Comparison of ENCODE assay signal across 16 cellular contexts in the genomic region with DNA sequence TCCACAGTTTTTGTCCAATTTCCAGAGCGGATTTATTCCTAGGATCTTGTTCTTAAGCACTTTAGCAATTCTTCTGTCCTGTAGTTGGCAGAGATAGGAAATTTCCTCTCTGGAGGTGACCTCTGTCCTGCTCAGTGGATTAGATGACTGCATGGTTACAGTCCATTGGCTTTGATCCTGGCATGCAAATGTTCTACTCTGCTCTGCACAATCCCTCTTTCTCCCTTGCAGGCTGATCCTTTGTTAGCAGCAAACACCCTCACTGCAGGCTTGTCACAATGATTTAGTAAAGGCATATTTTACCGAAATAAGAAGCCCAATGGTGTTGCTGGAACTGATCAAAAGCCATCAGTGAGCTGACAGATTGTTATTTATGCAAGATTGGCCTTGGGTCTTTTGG.
DNase-seq lines count a peak whose midpoint lies in the region; ATAC-seq and TF ChIP-seq lines count a peak whose summit lies in the region.
"Had no signal": no experiment of that assay in that cellular context is flagged by ENCODE, and none has a peak within 500 bp of the region (broad histone marks: within the 10 kb centered on the region; RNA-seq: fewer than 3 reads in every experiment).

No MANE protein-coding gene starts in this region.

- no peak for ATAC-seq in CD8-positive, alpha-beta T cell
- ATAC-seq in GM21786 (IDR thresholded peaks at IDR 0.05; ENCODE audit: unreplicated experiment): no peak
- ATAC-seq: effector memory CD8-positive, alpha-beta T cell; K562 had no signal

- POLR2A ChIA-PET in CD8-positive, alpha-beta T cell (lab: Charles Lee): no interaction called here
- POLR2A ChIA-PET in OCI-LY7 (lab: Charles Lee): interaction anchor here (0.6 to 0.7 kb wide), 2 partner anchors 850 to 927 kb away, joined by 3 read pairs; no protein-coding TSS in a partner anchor

- H3K9me3 ChIP-seq in CD8-positive, alpha-beta T cell (ENCODE audit: low read length): no peaks in the 10 kb centered on the region
- no peaks in the 10 kb centered on the region for H3K9me3 ChIP-seq in Karpas-422 (ENCODE audit: low read length)
- no peaks in the 10 kb centered on the region for H3K9me3 ChIP-seq in OCI-LY7 (ENCODE audit: low read length)

- H3K27ac ChIP-seq in CD8-positive, alpha-beta T cell (ENCODE audit: low read depth, low read length): no peak overlapping the region
- H3K27ac ChIP-seq in Karpas-422 (ENCODE audit: low read length) (no peak overlapping the region), OCI-LY7 (ENCODE audit: low read depth, low read length, poor library complexity, severe bottlenecking) (no peak overlapping the region)
- H3K27ac ChIP-seq: hepatocyte had no signal

- H3K4me3 Mint-ChIP-seq in CD8-positive, alpha-beta T cell: no peak overlapping the region
- H3K4me3 Mint-ChIP-seq: effector memory CD8-positive, alpha-beta T cell; T-helper 1 cell treated with Interleukin-12 subunit alpha and Interleukin-12 subunit beta and Interleukin-4 antibody, amounts not matched to agents 30 μg/mL and 1 μg/mL, for 36 hours had no signal

- H2AFZ ChIP-seq in Karpas-422 (ENCODE audit: low read length): no peak overlapping the region
- H2AFZ ChIP-seq in OCI-LY7 (ENCODE audit: low read length): no peak overlapping the region
- H2AFZ ChIP-seq: hepatocyte had no signal

- no peaks in the 10 kb centered on the region for H3K36me3 Mint-ChIP-seq in CD8-positive, alpha-beta T cell

- intact Hi-C loops in CD8-positive, alpha-beta T cell (cut with DNase I, micrococcal nuclease): no loop called here
- intact Hi-C loops in OCI-LY7 (cut with micrococcal nuclease; ENCODE audit: unreplicated experiment): no loop called here

- TF ChIP-seq CTCF in CD8-positive, alpha-beta T cell (IDR thresholded peaks at IDR 0.05): no peak
- no peak for TF ChIP-seq CTCF in OCI-LY7 (conservative IDR thresholded peaks at IDR 0.05; ENCODE audit: low read length)

- H3K27me3 Mint-ChIP-seq in CD8-positive, alpha-beta T cell (ENCODE audit: low read depth): peaks cover 7% of the 10 kb centered on the region

- H3K4me1 Mint-ChIP-seq in CD8-positive, alpha-beta T cell (ENCODE audit: low read depth): no peaks in the 10 kb centered on the region

- no peaks in the 10 kb centered on the region for H3K36me3 ChIP-seq in CD8-positive, alpha-beta T cell (ENCODE audit: insufficient read depth, low read length)
- no peaks in the 10 kb centered on the region for H3K36me3 ChIP-seq in Karpas-422 (ENCODE audit: insufficient read depth, low read length)
- H3K36me3 ChIP-seq in OCI-LY7 (ENCODE audit: insufficient read depth, low read length): no peaks in the 10 kb centered on the region

- BruUV-seq in OCI-LY7 (replicated peaks; lab: Mats Ljungman, UMichigan): no TSS peak

- DNase-seq in ELF-1 (ENCODE audit: low read depth, low spot score) (peak; percentile 15), NCI-H82 (lab: John Stamatoyannopoulos, UW) (peak; percentile 85), globus pallidus (ENCODE audit: low spot score) (peak; percentile 65), pons (ENCODE audit: low spot score) (peak; percentile 87), Karpas-422 (no peak), OCI-LY7 (ENCODE audit: low spot score) (no peak)
- no peak for DNase-seq in CD8-positive, alpha-beta T cell
- DNase-seq: activated CD4-positive, CD25-positive, alpha-beta regulatory T cell; effector memory CD8-positive, alpha-beta T cell; SHP77; stimulated activated CD4-positive, alpha-beta T cell treated with anti-CD3 and anti-CD28 coated beads, Interleukin-2, amount 100 ng/mL, for 48 hours had no signal

- H3K27ac Mint-ChIP-seq in CD8-positive, alpha-beta T cell: no peak overlapping the region
- H3K27ac Mint-ChIP-seq: activated T-helper 2 cell treated with anti-CD3 and anti-CD28 coated beads, Interferon-gamma antibody, Interleukin-2, Interleukin-4, amounts not matched to agents 10 μg/mL and 5 μg/mL and 100 μg/mL, durations not matched to agents 14 hours and 24 hours and 36 hours; effector memory CD8-positive, alpha-beta T cell; T-helper 1 cell treated with Interleukin-12 subunit alpha and Interleukin-12 subunit beta and Interleukin-4 antibody, amounts not matched to agents 30 μg/mL and 1 μg/mL, for 36 hours had no signal

- no peaks in the 10 kb centered on the region for H4K20me1 ChIP-seq in Karpas-422 (ENCODE audit: insufficient read depth, low read depth, low read length)
- no peaks in the 10 kb centered on the region for H4K20me1 ChIP-seq in OCI-LY7 (ENCODE audit: insufficient read depth, low read length)

- H3K4me2 ChIP-seq in Karpas-422 (ENCODE audit: low read depth, low read length, poor library complexity, severe bottlenecking) (no peak overlapping the region), OCI-LY7 (ENCODE audit: low read length) (no peak overlapping the region)
- H3K4me2 ChIP-seq: hepatocyte had no signal

- no peaks in the 10 kb centered on the region for H3K9me3 Mint-ChIP-seq in CD8-positive, alpha-beta T cell
- H3K9me3 Mint-ChIP-seq: activated T-helper 2 cell treated with anti-CD3 and anti-CD28 coated beads, Interferon-gamma antibody, Interleukin-2, Interleukin-4, amounts not matched to agents 10 μg/mL and 5 μg/mL and 100 μg/mL, durations not matched to agents 14 hours and 24 hours and 36 hours; effector memory CD8-positive, alpha-beta T cell; T-helper 1 cell treated with Interleukin-12 subunit alpha and Interleukin-12 subunit beta and Interleukin-4 antibody, amounts not matched to agents 30 μg/mL and 1 μg/mL, for 36 hours had no signal

- H3K4me3 ChIP-seq in CD8-positive, alpha-beta T cell (ENCODE audit: low read depth, low read length): no peak overlapping the region
- H3K4me3 ChIP-seq in Karpas-422 (ENCODE audit: low read length) (no peak overlapping the region), OCI-LY7 (ENCODE audit: low read depth, low read length, poor library complexity, severe bottlenecking) (no peak overlapping the region)
- H3K4me3 ChIP-seq: hepatocyte, K562 had no signal

- H3K79me2 ChIP-seq in Karpas-422 (ENCODE audit: low read length) (no peaks in the 10 kb centered on the region), OCI-LY7 (ENCODE audit: insufficient read depth, low read depth, low read length) (no peaks in the 10 kb centered on the region)
- H3K79me2 ChIP-seq: hepatocyte had no signal

- H3K4me1 ChIP-seq in CD8-positive, alpha-beta T cell (ENCODE audit: insufficient read depth, low read length): no peaks in the 10 kb centered on the region
- H3K4me1 ChIP-seq in Karpas-422 (ENCODE audit: low read length) (peaks cover 7% of the 10 kb centered on the region), OCI-LY7 (ENCODE audit: insufficient read depth, low read length, poor library complexity, severe bottlenecking) (no peaks in the 10 kb centered on the region)

- CTCF ChIA-PET in CD8-positive, alpha-beta T cell (lab: Charles Lee): no interaction called here
- CTCF ChIA-PET in OCI-LY7 (lab: Charles Lee; ENCODE audit: unreplicated experiment): no interaction called here

- no peak overlapping the region for H3K9ac ChIP-seq in Karpas-422 (ENCODE audit: low read length)

- no peaks in the 10 kb centered on the region for H3K27me3 ChIP-seq in CD8-positive, alpha-beta T cell (ENCODE audit: insufficient read depth, low read length)
- no peaks in the 10 kb centered on the region for H3K27me3 ChIP-seq in Karpas-422 (ENCODE audit: low read length)
- H3K27me3 ChIP-seq: hepatocyte had no signal

- H3K9me2 ChIP-seq in Karpas-422 (replicated peaks; ENCODE audit: insufficient read depth, low read length) (no peaks in the 10 kb centered on the region; the same call in 1 of the 2 replicates), OCI-LY7 (ENCODE audit: insufficient read depth, low read length) (no peaks in the 10 kb centered on the region)

Comparison
In these comparisons a context has a peak if more than half of its experiments do, and no peak if none do; other contexts are left out.
1. DNase-seq: peak in ELF-1 (single experiment), NCI-H82 (single experiment), globus pallidus (single experiment) and pons (single experiment); none in CD8-positive, alpha-beta T cell (0 of 7), Karpas-422 (single experiment) and OCI-LY7 (single experiment).